In genomic region chr7:149836434-149836833, GRCh38 we compare ENCODE assay signal across 29 cellular contexts. TPM values are rescaled to one million over a fixed set of nuclear protein-coding genes. Genes with fewer than 3 reads are reported as not detected.
A peak's percentile ranks its signal among the peaks of the same experiment; 100 is the strongest.
DNase-seq lines count a peak whose midpoint lies in the region; ATAC-seq, FAIRE-seq and TF ChIP-seq lines count a peak whose summit lies in the region.
"Had no signal": no experiment of that assay in that cellular context is flagged by ENCODE, and none has a peak within 500 bp of the region (broad histone marks: within the 10 kb centered on the region; RNA-seq: fewer than 3 reads in every experiment).

No MANE protein-coding gene starts in this region.

- H3K27ac Mint-ChIP-seq in neural progenitor cell, result no peak overlapping the region
- H3K27ac Mint-ChIP-seq in activated CD4-positive, alpha-beta T cell treated with anti-CD3 and anti-CD28 coated beads, Interleukin-2, amount 10 ng/mL, durations not matched to agents 24 days and 14 days, result no peak overlapping the region
- H3K27ac Mint-ChIP-seq: CD14-positive monocyte; CD4-positive, CD25-positive, alpha-beta regulatory T cell had no signal

- H3K27ac ChIP-seq in IMR-90 (ENCODE audit: insufficient read depth, low read length) (no peak overlapping the region), endothelial cell of umbilical vein (ENCODE audit: insufficient read depth, low read depth, low read length) (no peak overlapping the region), neural progenitor cell (no peak overlapping the region), uterus (no peak overlapping the region)
- H3K27ac ChIP-seq: BLaER1 had no signal

- H2BK15ac ChIP-seq in IMR-90 (ENCODE audit: low read depth, low read length), result no peak overlapping the region

- H2BK5ac ChIP-seq in IMR-90 (ENCODE audit: low read depth, low read length, poor library complexity, severe bottlenecking), result no peak overlapping the region

- DNase-seq in IMR-90 (peak; percentile 26), bronchial epithelial cell (ENCODE audit: low read depth) (peak; percentile 39), endothelial cell of umbilical vein (ENCODE audit: low read depth, low spot score) (no peak), neural progenitor cell (ENCODE audit: low spot score) (no peak), uterus (no peak)
- no peak for DNase-seq in activated T-cell treated with anti-CD3 and anti-CD28 coated beads, Interleukin-2, amount 50 U/mL, for 48 hours
- DNase-seq in activated CD4-positive, alpha-beta T cell treated with anti-CD3 and anti-CD28 coated beads, Interleukin-2, amount 10 ng/mL, durations not matched to agents 24 days and 14 days, result no peak
- DNase-seq: 8988T; ACHN; BE2C; C1 segment of cervical spinal cord; CD4-positive, alpha-beta memory T cell; CD4-positive, CD25-positive, alpha-beta regulatory T cell; COR-L47; DMS 273 treated with DMSO at 0.1 percent for 48 hours; DMS153; DMS53; DMS79; DND-41; EL; GF-D8 had no signal

- no peak overlapping the region for H4K8ac ChIP-seq in IMR-90 (ENCODE audit: low read depth in 2 of 2, low read length in 2 of 2)

- no peaks in the 10 kb centered on the region; the same call in 1 of the 2 replicates for H4K20me1 ChIP-seq in IMR-90 (ENCODE audit: insufficient read depth, low read length)
- no peaks in the 10 kb centered on the region for H4K20me1 ChIP-seq in endothelial cell of umbilical vein (replicated peaks; ENCODE audit: control insufficient read depth, extremely low read depth, insufficient read depth, low read length)
- H4K20me1 ChIP-seq in neural progenitor cell (ENCODE audit: low read depth), result peaks cover 13% of the 10 kb centered on the region

- H3K9ac ChIP-seq in IMR-90 (ENCODE audit: low read depth, low read length) (no peak overlapping the region), endothelial cell of umbilical vein (replicated peaks; ENCODE audit: extremely low read depth, insufficient read depth, low read length) (no peak overlapping the region), neural progenitor cell (no peak overlapping the region)
- H3K9ac ChIP-seq: BLaER1 had no signal

- peaks cover 10 to 20% of the 10 kb centered on the region in 2 experiments; a peak in 3 of 4 replicates for H3K79me1 ChIP-seq in IMR-90 (ENCODE audit: low read depth in 1 of 2, low read length in 2 of 2)

- intact Hi-C loops in IMR-90 (cut with micrococcal nuclease), result no loop called here
- intact Hi-C loops in endothelial cell of umbilical vein (cut with micrococcal nuclease), result no loop called here
- intact Hi-C loops in uterus (cut with DNase I; ENCODE audit: low total_unique reads), result loop anchor here (5.0 to 10.0 kb wide), 2 partner anchors 62 to 124 kb away; partner anchors contain the start of gene ZNF467
- intact Hi-C loops in activated CD4-positive, alpha-beta T cell treated with anti-CD3 and anti-CD28 coated beads, Interleukin-2, amount 10 ng/mL, durations not matched to agents 24 days and 14 days (cut with micrococcal nuclease), result no loop called here

- H3K9me3 ChIP-seq in IMR-90 (ENCODE audit: control insufficient read depth, insufficient read depth, low read length), result no peaks in the 10 kb centered on the region
- H3K9me3 ChIP-seq in endothelial cell of umbilical vein (replicated peaks; ENCODE audit: control insufficient read depth, insufficient read depth, low read length), result no peaks in the 10 kb centered on the region
- no peaks in the 10 kb centered on the region for H3K9me3 ChIP-seq in neural progenitor cell (ENCODE audit: low read depth)
- H3K9me3 ChIP-seq in uterus, result no peaks in the 10 kb centered on the region
- H3K9me3 ChIP-seq: BE2C, BLaER1 had no signal

- H3K36me3 ChIP-seq in IMR-90 (ENCODE audit: control insufficient read depth, insufficient read depth, low read length), result no peaks in the 10 kb centered on the region
- no peaks in the 10 kb centered on the region for H3K36me3 ChIP-seq in bronchial epithelial cell (ENCODE audit: control insufficient read depth, insufficient read depth, low read length)
- H3K36me3 ChIP-seq in endothelial cell of umbilical vein (ENCODE audit: control insufficient read depth in 2 of 2, extremely low read depth in 1 of 2, insufficient read depth in 2 of 2, low read length in 2 of 2), result no peaks in the 10 kb centered on the region
- no peaks in the 10 kb centered on the region for H3K36me3 ChIP-seq in neural progenitor cell
- no peaks in the 10 kb centered on the region for H3K36me3 ChIP-seq in uterus
- H3K36me3 ChIP-seq: BE2C, BLaER1 had no signal

- FAIRE-seq in bronchial epithelial cell (lab: Jason Lieb, UNC) (no peak), endothelial cell of umbilical vein (lab: Jason Lieb, UNC) (no peak)
- FAIRE-seq: A204.1, G401.6, GM12891, GM19239 had no signal

- no peak overlapping the region for H3K23ac ChIP-seq in IMR-90 (ENCODE audit: low read depth, low read length)

- no peak for ATAC-seq in IMR-90 (ENCODE audit: low read depth)
- no peak for ATAC-seq in GM21825 (IDR thresholded peaks at IDR 0.05; ENCODE audit: unreplicated experiment)

- peaks cover 4% of the 10 kb centered on the region; the same call in 1 of the 2 replicates for H3K9me1 ChIP-seq in IMR-90 (ENCODE audit: insufficient read depth, low read length)
- no peaks in the 10 kb centered on the region for H3K9me1 ChIP-seq in endothelial cell of umbilical vein (replicated peaks; ENCODE audit: control insufficient read depth, extremely low read depth, insufficient read depth, low read length)

- H3K79me2 ChIP-seq in endothelial cell of umbilical vein (ENCODE audit: control insufficient read depth, insufficient read depth, low read length) (no peaks in the 10 kb centered on the region), neural progenitor cell (ENCODE audit: low read depth) (no peaks in the 10 kb centered on the region)

- H3K9me3 Mint-ChIP-seq in neural progenitor cell, result no peaks in the 10 kb centered on the region
- no peaks in the 10 kb centered on the region for H3K9me3 Mint-ChIP-seq in activated CD4-positive, alpha-beta T cell treated with anti-CD3 and anti-CD28 coated beads, Interleukin-2, amount 10 ng/mL, durations not matched to agents 24 days and 14 days
- H3K9me3 Mint-ChIP-seq: CD14-positive monocyte; CD4-positive, alpha-beta memory T cell; CD4-positive, CD25-positive, alpha-beta regulatory T cell; CD8-positive, alpha-beta memory T cell had no signal

- POLR2A ChIA-PET in IMR-90 (lab: Charles Lee; ENCODE audit: unreplicated experiment) (no interaction called here), endothelial cell of umbilical vein (lab: Charles Lee) (no interaction called here)

- H3K18ac ChIP-seq in IMR-90 (ENCODE audit: low read depth, low read length), result no peak overlapping the region

- H2AK5ac ChIP-seq in IMR-90 (ENCODE audit: low read depth, low read length), result no peak overlapping the region

- dilution Hi-C loops in IMR-90 (cut with HindIII; ENCODE audit: low sequenced_read_pairs, unreplicated experiment), result no loop called here
- dilution Hi-C loops in endothelial cell of umbilical vein (cut with MboI; ENCODE audit: extremely low pct_ligation_motif_present, low sequenced_read_pairs), result no loop called here

- H3F3A ChIP-seq in neural progenitor cell (ENCODE audit: low read depth), result peaks cover 10% of the 10 kb centered on the region

- H3K27me3 ChIP-seq in IMR-90 (ENCODE audit: control insufficient read depth, insufficient read depth, low read length) (peaks cover 17% of the 10 kb centered on the region; the same call in 1 of the 2 replicates), bronchial epithelial cell (ENCODE audit: control insufficient read depth, insufficient read depth, low read length) (peaks cover 1% of the 10 kb centered on the region), endothelial cell of umbilical vein (ENCODE audit: control insufficient read depth in 2 of 2, insufficient read depth in 2 of 2, low read length in 2 of 2) (no peaks in the 10 kb centered on the region), neural progenitor cell (peaks cover 54% of the 10 kb centered on the region), uterus (no peaks in the 10 kb centered on the region)
- H3K27me3 ChIP-seq: BE2C, BLaER1 had no signal

- no peak overlapping the region for H2BK20ac ChIP-seq in IMR-90 (ENCODE audit: low read depth, low read length)

- no peak for TF ChIP-seq CTCF in IMR-90 (conservative IDR thresholded peaks at IDR 0.05; ENCODE audit: low read depth, low read length)
- TF ChIP-seq CTCF in bronchial epithelial cell (IDR thresholded peaks at IDR 0.05; ENCODE audit: insufficient read depth, low read length, severe bottlenecking), result no peak
- TF ChIP-seq CTCF in endothelial cell of umbilical vein (IDR thresholded peaks at IDR 0.05; ENCODE audit: extremely low read depth in 1 of 2, insufficient read depth in 1 of 2, low read depth in 1 of 2, low read length in 2 of 2), result no peak
- TF ChIP-seq CTCF in neural progenitor cell (IDR thresholded peaks at IDR 0.05), result no peak
- no peak for TF ChIP-seq CTCF in uterus (IDR thresholded peaks at IDR 0.05)

- H3K4me3 ChIP-seq in IMR-90 (ENCODE audit: insufficient read depth, low read depth, low read length) (no peak overlapping the region), bronchial epithelial cell (ENCODE audit: low read depth, low read length) (no peak overlapping the region), endothelial cell of umbilical vein (replicated peaks in 1 of 3; ENCODE audit: insufficient read depth in 1 of 3, low read depth in 1 of 3, low read length in 3 of 3) (no peak overlapping the region), neural progenitor cell (no peak overlapping the region), uterus (no peak overlapping the region)
- H3K4me3 ChIP-seq: BLaER1 had no signal

- peaks cover 16% of the 10 kb centered on the region for H3K27me3 Mint-ChIP-seq in neural progenitor cell (ENCODE audit: insufficient read depth, low read depth)
- peaks cover 25% of the 10 kb centered on the region for H3K27me3 Mint-ChIP-seq in activated CD4-positive, alpha-beta T cell treated with anti-CD3 and anti-CD28 coated beads, Interleukin-2, amount 10 ng/mL, durations not matched to agents 24 days and 14 days

- peaks cover 21% of the 10 kb centered on the region for H3K4me1 Mint-ChIP-seq in neural progenitor cell
- peaks cover 18% of the 10 kb centered on the region for H3K4me1 Mint-ChIP-seq in activated CD4-positive, alpha-beta T cell treated with anti-CD3 and anti-CD28 coated beads, Interleukin-2, amount 10 ng/mL, durations not matched to agents 24 days and 14 days

- TF ChIP-seq POLR2A in IMR-90 (IDR thresholded peaks at IDR 0.05; ENCODE audit: low read depth, low read length), result no peak
- no peak for TF ChIP-seq POLR2A in endothelial cell of umbilical vein (IDR thresholded peaks at IDR 0.05; ENCODE audit: low read depth, low read length)
- TF ChIP-seq POLR2A in uterus (IDR thresholded peaks at IDR 0.05), result no peak

- no peak for TF ChIP-seq RAD21 in IMR-90 (IDR thresholded peaks at IDR 0.05; ENCODE audit: low read length)

- H3K4me3 Mint-ChIP-seq in neural progenitor cell, result peak overlapping the region; percentile 9
- H3K4me3 Mint-ChIP-seq in activated CD4-positive, alpha-beta T cell treated with anti-CD3 and anti-CD28 coated beads, Interleukin-2, amount 10 ng/mL, durations not matched to agents 24 days and 14 days, result no peak overlapping the region
- H3K4me3 Mint-ChIP-seq: CD14-positive monocyte; CD4-positive, CD25-positive, alpha-beta regulatory T cell; CD8-positive, alpha-beta memory T cell had no signal

- no peak overlapping the region for H4K5ac ChIP-seq in IMR-90 (ENCODE audit: low read depth, low read length)

- no peak overlapping the region for H4K91ac ChIP-seq in IMR-90 (ENCODE audit: insufficient read depth, low read depth, low read length)

- no peak overlapping the region for H3K14ac ChIP-seq in IMR-90 (replicated peaks; ENCODE audit: low read depth, low read length)

- H3K4ac ChIP-seq in IMR-90 (ENCODE audit: low read depth, low read length), result no peak overlapping the region

- H3K4me1 ChIP-seq in IMR-90 (ENCODE audit: control insufficient read depth, insufficient read depth, low read length) (0 out of 2 replicates have a peak, but pooled peaks cover 3% of the 10 kb centered on the region), endothelial cell of umbilical vein (ENCODE audit: control insufficient read depth, extremely low read depth, insufficient read depth, low read length) (no peaks in the 10 kb centered on the region), neural progenitor cell (peaks cover 6% of the 10 kb centered on the region), uterus (no peaks in the 10 kb centered on the region)

- H3K36me3 Mint-ChIP-seq in neural progenitor cell, result no peaks in the 10 kb centered on the region
- peaks cover 5% of the 10 kb centered on the region for H3K36me3 Mint-ChIP-seq in activated CD4-positive, alpha-beta T cell treated with anti-CD3 and anti-CD28 coated beads, Interleukin-2, amount 10 ng/mL, durations not matched to agents 24 days and 14 days (ENCODE audit: low read depth)
- H3K36me3 Mint-ChIP-seq: CD14-positive monocyte; CD4-positive, CD25-positive, alpha-beta regulatory T cell had no signal

- no peak overlapping the region for H3K56ac ChIP-seq in IMR-90 (ENCODE audit: extremely low read depth, insufficient read depth, low read length)

- WGBS in IMR-90 (ENCODE audit: extremely low coverage in 2 of 2, insufficient read length in 1 of 2), 2 experiments, result no CpG with 5 or more reads among the region's 1 CpG

- CTCF ChIA-PET in IMR-90 (lab: Yijun Ruan, JAX), result no interaction called here
- CTCF ChIA-PET in endothelial cell of umbilical vein (lab: Charles Lee), result interaction anchor here (1.4 kb wide), 1 partner anchor 13 kb away, joined by 3 read pairs; no protein-coding TSS in a partner anchor

- no peak overlapping the region for H2AK9ac ChIP-seq in IMR-90 (replicated peaks; ENCODE audit: low read depth, low read length, poor library complexity)

- H3K4me2 ChIP-seq in IMR-90 (ENCODE audit: low read depth, low read length) (no peak overlapping the region), endothelial cell of umbilical vein (ENCODE audit: insufficient read depth, low read length) (no peak overlapping the region), neural progenitor cell (no peak overlapping the region)
- H3K4me2 ChIP-seq: BLaER1 had no signal

- no TSS peak for BruUV-seq in IMR-90 (replicated peaks; lab: Mats Ljungman, UMichigan)
- BruUV-seq in endothelial cell of umbilical vein (replicated peaks; lab: Mats Ljungman, UMichigan), result no TSS peak

- H2BK120ac ChIP-seq in IMR-90 (ENCODE audit: low read depth, low read length), result no peak overlapping the region

- in situ Hi-C loops in IMR-90 (cut with MboI; ENCODE audit: low sequenced_read_pairs), result no loop called here

- H2AFZ ChIP-seq in IMR-90 (replicated peaks; ENCODE audit: low read length, poor library complexity), result no peak overlapping the region
- no peak overlapping the region for H2AFZ ChIP-seq in endothelial cell of umbilical vein (ENCODE audit: low read depth, low read length)
- no peak overlapping the region for H2AFZ ChIP-seq in neural progenitor cell (replicated peaks)

RNA-seq across cellular contexts. Expression of gene ZNF862, which starts 1.7 kb away (rescaled TPM):
- total RNA-seq in IMR-90 (2012; rRNA removed) (3.3 and 5.9 TPM in 2 replicates), bronchial epithelial cell (5.0 and 8.7 TPM in 2 replicates), endothelial cell of umbilical vein (7.2 and 14.7 TPM in 2 replicates), neural progenitor cell (ENCODE audit: low replicate concordance) (5.9 and 12.6 TPM in 2 replicates), uterus (10 to 100 TPM in 2 of 4 donors, 1 to 10 TPM in 2; 1.8 to 39.4 (median 14.6) TPM)
- polyA plus RNA-seq in IMR-90 (2012; rRNA removed) (10.8 and 10.9 TPM in 2 replicates), endothelial cell of umbilical vein (10.2 and 10.8 TPM in 2 replicates)
- polyA plus RNA-seq in IMR-90 (2012; cell fraction: cytosol; rRNA removed), result 4.5 and 5.8 TPM in 2 replicates
- polyA plus RNA-seq in IMR-90 (2012; cell fraction: nucleus; rRNA removed; ENCODE audit: low replicate concordance), result 56.1 and 60.8 TPM in 2 replicates
- 5.4 and 7.7 TPM in 2 replicates for polyA plus RNA-seq in endothelial cell of umbilical vein (2011; cell fraction: cytosol; rRNA removed)
- polyA plus RNA-seq in endothelial cell of umbilical vein (2011; cell fraction: nucleus; rRNA removed), result 63.7 and 69.7 TPM in 2 replicates
- polyA plus RNA-seq in endothelial cell of umbilical vein (2012), result 5.1 and 7.8 TPM in 2 replicates
- polyA minus RNA-seq in endothelial cell of umbilical vein, result 20.1 and 28.7 TPM in 2 replicates
- polyA minus RNA-seq in endothelial cell of umbilical vein (2011; cell fraction: cytosol; rRNA and poly(A)+ RNA removed), result 0.51 TPM
- polyA minus RNA-seq in endothelial cell of umbilical vein (2011; cell fraction: nucleus; rRNA and poly(A)+ RNA removed), result 12.2 and 17.2 TPM in 2 replicates
- total RNA-seq in activated CD4-positive, alpha-beta T cell treated with anti-CD3 and anti-CD28 coated beads, Interleukin-2, amount 10 ng/mL, durations not matched to agents 24 days and 14 days, result 16.6 and 18.3 TPM in 2 replicates

RNA-seq across cellular contexts. Expression of gene ATP6V0E2, which starts 37.3 kb away (rescaled TPM):
- total RNA-seq in IMR-90 (2012; rRNA removed), result 5.7 and 10.3 TPM in 2 replicates
- 29.3 and 30.3 TPM in 2 replicates for polyA plus RNA-seq in IMR-90 (2012; rRNA removed)
- 18.0 and 25.3 TPM in 2 replicates for polyA plus RNA-seq in IMR-90 (2012; cell fraction: cytosol; rRNA removed)
- polyA plus RNA-seq in IMR-90 (2012; cell fraction: nucleus; rRNA removed; ENCODE audit: low replicate concordance), result 17.9 and 24.3 TPM in 2 replicates
- 1.6 and 2.6 TPM in 2 replicates for total RNA-seq in bronchial epithelial cell
- total RNA-seq in endothelial cell of umbilical vein, result 21.5 and 27.8 TPM in 2 replicates
- polyA plus RNA-seq in endothelial cell of umbilical vein, result 36.8 and 57.6 TPM in 2 replicates
- 20.8 and 30.0 TPM in 2 replicates for polyA plus RNA-seq in endothelial cell of umbilical vein (2011; cell fraction: cytosol; rRNA removed)
- 14.0 and 15.1 TPM in 2 replicates for polyA plus RNA-seq in endothelial cell of umbilical vein (2011; cell fraction: nucleus; rRNA removed)
- polyA plus RNA-seq in endothelial cell of umbilical vein (2012), result 25.5 and 27.1 TPM in 2 replicates
- polyA minus RNA-seq in endothelial cell of umbilical vein, result 9.7 and 10.2 TPM in 2 replicates
- polyA minus RNA-seq in endothelial cell of umbilical vein (2011; cell fraction: cytosol; rRNA and poly(A)+ RNA removed), result 3.6 TPM
- polyA minus RNA-seq in endothelial cell of umbilical vein (2011; cell fraction: nucleus; rRNA and poly(A)+ RNA removed), result 2.7 TPM in 2 replicates
- 14.6 and 45.2 TPM in 2 replicates for total RNA-seq in neural progenitor cell (ENCODE audit: low replicate concordance)
- 10 to 100 TPM in 2 of 4 donors, 1 to 10 TPM in 2; 2.6 to 22.5 (median 10.1) TPM for total RNA-seq in uterus
- 43.5 and 46.7 TPM in 2 replicates for total RNA-seq in activated CD4-positive, alpha-beta T cell treated with anti-CD3 and anti-CD28 coated beads, Interleukin-2, amount 10 ng/mL, durations not matched to agents 24 days and 14 days

Comparison
In these comparisons a context has a peak if more than half of its experiments do, and no peak if none do; other contexts are left out.
1. DNase-seq: peak in IMR-90 (single experiment) and bronchial epithelial cell (single experiment); none in endothelial cell of umbilical vein (single experiment), neural progenitor cell (single experiment), uterus (0 of 2), activated T-cell treated with anti-CD3 and anti-CD28 coated beads, Interleukin-2, amount 50 U/mL, for 48 hours (0 of 2) and activated CD4-positive, alpha-beta T cell treated with anti-CD3 and anti-CD28 coated beads, Interleukin-2, amount 10 ng/mL, durations not matched to agents 24 days and 14 days (single experiment).